ENCODE assay signal across 8 cellular contexts in the genomic region with DNA sequence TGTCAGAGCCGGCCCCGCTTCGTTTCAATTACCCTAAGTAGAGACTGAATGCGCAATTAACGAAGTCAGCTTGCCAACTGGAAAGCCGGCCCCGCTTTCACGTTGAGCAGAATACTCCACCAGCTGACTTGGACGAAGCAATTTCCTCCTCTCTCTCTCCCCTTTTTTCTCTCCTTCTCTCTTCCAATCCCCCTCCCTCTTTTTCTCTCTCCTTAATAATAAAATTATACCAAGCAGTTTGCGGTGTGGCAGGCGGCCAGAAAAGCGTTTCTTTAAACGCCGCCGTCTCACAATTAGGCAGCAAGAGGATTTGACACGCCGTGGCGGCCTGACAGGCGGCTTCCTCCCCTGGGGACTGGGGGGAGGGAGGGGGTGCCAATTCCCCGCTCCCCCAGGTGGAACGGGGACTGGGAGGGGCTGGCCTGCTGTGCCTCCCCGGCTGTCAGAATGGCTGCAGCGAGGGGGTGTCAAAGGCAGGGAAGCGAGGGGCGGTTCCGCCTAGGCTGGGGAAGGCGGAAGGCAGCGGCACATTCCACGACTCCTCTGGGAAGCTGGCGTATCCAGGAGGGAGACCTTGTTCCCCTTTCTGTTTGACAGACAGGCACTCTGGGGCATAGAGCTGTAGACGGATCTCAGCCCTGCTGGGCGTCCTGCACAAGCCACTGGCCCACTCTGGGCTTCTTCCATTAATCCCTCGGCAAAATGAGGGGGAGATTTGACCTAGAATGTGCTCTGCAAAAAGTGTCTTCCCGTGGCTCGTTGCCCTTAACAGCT. TPM values are rescaled to one million over a fixed set of nuclear protein-coding genes. Genes with fewer than 3 reads are reported as not detected.
A peak's percentile ranks its signal among the peaks of the same experiment; 100 is the strongest.
DNase-seq lines count a peak whose midpoint lies in the region; ATAC-seq and TF ChIP-seq lines count a peak whose summit lies in the region.

No MANE protein-coding gene starts in this region.

- TF ChIP-seq CTCF in heart right ventricle (IDR thresholded peaks at IDR 0.05), result peak in 1 of 9 donors; percentile 9

- peaks cover 32% of the 10 kb centered on the region for H3K79me1 ChIP-seq in trophoblast cell (ENCODE audit: low read length)

- H3K27me3 ChIP-seq in heart right ventricle (peaks cover 0 to 32% (median 0%) of the 10 kb centered on the region in 7 donors), trophoblast cell (ENCODE audit: insufficient read depth, low read length) (no peaks in the 10 kb centered on the region)

- no peaks in the 10 kb centered on the region for H3K36me3 Mint-ChIP-seq in activated naive CD4-positive, alpha-beta T cell treated with anti-CD3 and anti-CD28 coated beads, Interleukin-2, amount 50 U/mL, for 72 hours

- intact Hi-C loops in heart right ventricle (cut with DNase I), result loop anchor here in 4 of 10 donors (5.0 kb wide), 1 partner anchor 102 kb away; a partner anchor contains a TSS

- peak overlapping the region; percentile 68 to 97 (median 91) for H3K27ac ChIP-seq in heart right ventricle
- H3K27ac ChIP-seq in trophoblast cell (ENCODE audit: low read depth, low read length), result peak overlapping the region; percentile 70

- no peak overlapping the region for H4K8ac ChIP-seq in trophoblast cell (ENCODE audit: low read depth, low read length)

- peak overlapping the region; percentile 3 for H3K4ac ChIP-seq in trophoblast cell (ENCODE audit: low read depth, low read length)

- peak; percentile 6 for DNase-seq in DMS153 treated with DMSO at 0.1 percent for 48 hours (lab: John Stamatoyannopoulos, UW; ENCODE audit: unreplicated experiment)
- DNase-seq in DMS153 (lab: John Stamatoyannopoulos, UW), result no peak
- peak; percentile 74 for DNase-seq in NCI-H1694 treated with DMSO at 0.1 percent for 48 hours (lab: John Stamatoyannopoulos, UW)
- no peak for DNase-seq in activated naive CD4-positive, alpha-beta T cell treated with anti-CD3 and anti-CD28 coated beads, Interleukin-2, amount 50 U/mL, for 72 hours (ENCODE audit: low spot score in 2 of 2)
- peak; percentile 67 to 68 for DNase-seq in heart right ventricle
- no peak for DNase-seq in trophoblast cell

- no peak overlapping the region for H2AFZ ChIP-seq in trophoblast cell (ENCODE audit: insufficient read depth, low read length, poor library complexity)

- H3K79me2 ChIP-seq in trophoblast cell (ENCODE audit: control insufficient read depth, insufficient read depth, low read length, poor library complexity), result peaks cover 8% of the 10 kb centered on the region

- H3K9me3 ChIP-seq in heart right ventricle, result no peaks in the 10 kb centered on the region
- peaks cover 2% of the 10 kb centered on the region for H3K9me3 ChIP-seq in trophoblast cell (ENCODE audit: insufficient read depth, low read depth, low read length)

- H3K4me1 ChIP-seq in heart right ventricle (peaks cover 34 to 79% (median 59%) of the 10 kb centered on the region in 9 donors), trophoblast cell (ENCODE audit: control insufficient read depth in 1 of 2, insufficient read depth in 2 of 2, low read length in 2 of 2) (peaks cover 45 to 46% of the 10 kb centered on the region in 2 experiments)

- H4K91ac ChIP-seq in trophoblast cell (ENCODE audit: low read depth, low read length), result peak overlapping the region; percentile 4

- peak overlapping the region; percentile 43 for H3K18ac ChIP-seq in trophoblast cell (ENCODE audit: low read length)

- WGBS in heart right ventricle, 2 donors, result 4 to 6% methylated on average over 35 of the region's 35 CpGs
- no CpG with 5 or more reads among the region's 35 CpGs for WGBS in trophoblast cell (ENCODE audit: extremely low coverage, insufficient coverage, insufficient read length)

- no peaks in the 10 kb centered on the region for H3K9me3 Mint-ChIP-seq in activated naive CD4-positive, alpha-beta T cell treated with anti-CD3 and anti-CD28 coated beads, Interleukin-2, amount 50 U/mL, for 72 hours

- H2BK12ac ChIP-seq in trophoblast cell (ENCODE audit: low read length), result no peak overlapping the region

- ATAC-seq in activated naive CD4-positive, alpha-beta T cell treated with anti-CD3 and anti-CD28 coated beads, Interleukin-2, amount 50 U/mL, for 72 hours, result peak; percentile 3 to 6
- ATAC-seq in heart right ventricle (peak in 7 of 8 donors; percentile 8 to 41 (median 31)), GM18517 (IDR thresholded peaks at IDR 0.05; ENCODE audit: unreplicated experiment) (no peak), GM18907 (IDR thresholded peaks at IDR 0.05; ENCODE audit: unreplicated experiment) (no peak)

- no peak overlapping the region for H4K12ac ChIP-seq in trophoblast cell (ENCODE audit: low read depth, low read length)

- peak overlapping the region; percentile 42 for H2BK5ac ChIP-seq in trophoblast cell (ENCODE audit: low read depth, low read length, poor library complexity)

- no peak overlapping the region for H3K9ac ChIP-seq in trophoblast cell (ENCODE audit: low read length)

- no peak overlapping the region for H2BK120ac ChIP-seq in trophoblast cell (ENCODE audit: insufficient read depth, low read length, poor library complexity)

- no peak overlapping the region for H3K23ac ChIP-seq in trophoblast cell (ENCODE audit: low read length)

- H3K4me3 ChIP-seq in heart right ventricle (peak overlapping the region; percentile 15 to 68 (median 60)), trophoblast cell (ENCODE audit: low read depth, low read length) (peak overlapping the region; percentile 10)

- H3K14ac ChIP-seq in trophoblast cell (ENCODE audit: low read length), result peak overlapping the region; percentile 19

- H2AK5ac ChIP-seq in trophoblast cell (ENCODE audit: low read length), result no peak overlapping the region

- no peak overlapping the region for H3K27ac Mint-ChIP-seq in activated naive CD4-positive, alpha-beta T cell treated with anti-CD3 and anti-CD28 coated beads, Interleukin-2, amount 50 U/mL, for 72 hours

- H3K4me2 ChIP-seq in trophoblast cell (ENCODE audit: low read length), result peak overlapping the region; percentile 96

- no peaks in the 10 kb centered on the region for H3K36me3 ChIP-seq in heart right ventricle
- no peaks in the 10 kb centered on the region for H3K36me3 ChIP-seq in trophoblast cell (ENCODE audit: control insufficient read depth in 1 of 2, insufficient read depth in 2 of 2, low read length in 2 of 2)

RNA-seq across cellular contexts. Expression of a gene that starts 52.8 kb away (rescaled TPM):
- total RNA-seq in activated naive CD4-positive, alpha-beta T cell treated with anti-CD3 and anti-CD28 coated beads, Interleukin-2, amount 50 U/mL, for 72 hours, result 100 to 1,000 TPM in 1 of 2 donors, 10 to 100 TPM in 1; 67.2 to 103 TPM
- total RNA-seq in heart right ventricle, result 10 to 100 TPM in 8 of 10 donors, 1 to 10 TPM in 2; 9.0 to 44.1 (median 16.4) TPM
- polyA plus RNA-seq in heart right ventricle, result 10 to 100 TPM; 49.0 to 61.2 TPM
- polyA plus RNA-seq in trophoblast cell (2013), result 95.5 and 107 TPM in 2 replicates

Comparison
In these comparisons a context has a peak if more than half of its experiments do, and no peak if none do; other contexts are left out.
1. DNase-seq: peak in DMS153 treated with DMSO at 0.1 percent for 48 hours (single experiment), NCI-H1694 treated with DMSO at 0.1 percent for 48 hours (single experiment) and heart right ventricle (2 of 2); none in DMS153 (single experiment), activated naive CD4-positive, alpha-beta T cell treated with anti-CD3 and anti-CD28 coated beads, Interleukin-2, amount 50 U/mL, for 72 hours (0 of 2) and trophoblast cell (0 of 2).
2. ATAC-seq: peak in activated naive CD4-positive, alpha-beta T cell treated with anti-CD3 and anti-CD28 coated beads, Interleukin-2, amount 50 U/mL, for 72 hours (2 of 2) and heart right ventricle (7 of 8); none in GM18517 (single experiment) and GM18907 (single experiment).